Comparison of ENCODE assay signal across 25 cellular contexts in genomic region chr20:23117738-23118137, GRCh38. TPM values are rescaled to one million over a fixed set of nuclear protein-coding genes. Genes with fewer than 3 reads are reported as not detected.
"Had no signal": no experiment of that assay in that cellular context is flagged by ENCODE, and none has a peak within 500 bp of the region (broad histone marks: within the 10 kb centered on the region; RNA-seq: fewer than 3 reads in every experiment).

No MANE protein-coding gene starts in this region.

- H3K27ac ChIP-seq: brain microvascular endothelial cell, esophagus muscularis mucosa, prostate gland, suprapubic skin had no signal

- H3K36me3 Mint-ChIP-seq: activated naive CD8-positive, alpha-beta T cell treated with anti-CD3 and anti-CD28 coated beads for 36 hours; stimulated activated naive B cell treated with anti-CD40 and anti-IgM and Interleukin-4, amounts not matched to agents 10 μg/mL and 1 μg/mL and 100 μg/mL, for 72 hours had no signal

- H3K27me3 Mint-ChIP-seq: activated CD4-positive, alpha-beta T cell treated with anti-CD3 and anti-CD28 coated beads for 36 hours; activated naive CD8-positive, alpha-beta T cell treated with anti-CD3 and anti-CD28 coated beads for 36 hours had no signal

- H3K27ac Mint-ChIP-seq: activated CD4-positive, alpha-beta T cell treated with anti-CD3 and anti-CD28 coated beads for 36 hours; activated CD8-positive, alpha-beta T cell treated with anti-CD3 and anti-CD28 coated beads, Interleukin-2, amount 10 ng/mL, durations not matched to agents 7 days and 5 days; activated naive CD4-positive, alpha-beta T cell treated with anti-CD3 and anti-CD28 coated beads for 36 hours; activated naive CD8-positive, alpha-beta T cell treated with anti-CD3 and anti-CD28 coated beads for 36 hours; endodermal cell; nephron; stimulated activated naive B cell treated with anti-CD40 and anti-IgM and Interleukin-4, amounts not matched to agents 10 μg/mL and 1 μg/mL and 100 μg/mL, for 72 hours had no signal

- H3K36me3 ChIP-seq: brain microvascular endothelial cell, esophagus muscularis mucosa, prostate gland, suprapubic skin, tibial artery had no signal

- ATAC-seq: activated CD4-positive, alpha-beta T cell treated with anti-CD3 and anti-CD28 coated beads for 36 hours; activated CD8-positive, alpha-beta T cell treated with anti-CD3 and anti-CD28 coated beads, Interleukin-2, amount 10 ng/mL, durations not matched to agents 7 days and 5 days; left lobe of liver; mucosa of descending colon; sciatic nerve had no signal

- H3K27me3 ChIP-seq: brain microvascular endothelial cell, esophagus muscularis mucosa, suprapubic skin, tibial artery had no signal

- H3K4me3 Mint-ChIP-seq: activated CD4-positive, alpha-beta T cell treated with anti-CD3 and anti-CD28 coated beads for 36 hours; activated CD8-positive, alpha-beta T cell treated with anti-CD3 and anti-CD28 coated beads, Interleukin-2, amount 10 ng/mL, durations not matched to agents 7 days and 5 days; activated naive CD4-positive, alpha-beta T cell treated with anti-CD3 and anti-CD28 coated beads for 36 hours; activated naive CD8-positive, alpha-beta T cell treated with anti-CD3 and anti-CD28 coated beads for 36 hours; endodermal cell; nephron; stimulated activated naive B cell treated with anti-CD40 and anti-IgM and Interleukin-4, amounts not matched to agents 10 μg/mL and 1 μg/mL and 100 μg/mL, for 72 hours had no signal

- H3K4me1 ChIP-seq: prostate gland had no signal

- H3K4me3 ChIP-seq: esophagus muscularis mucosa, lung, mucosa of descending colon, prostate gland, smooth muscle cell, suprapubic skin, tibial artery had no signal

- H3K4me1 Mint-ChIP-seq: activated naive CD8-positive, alpha-beta T cell treated with anti-CD3 and anti-CD28 coated beads for 36 hours had no signal

- DNase-seq: activated CD4-positive, alpha-beta T cell treated with anti-CD3 and anti-CD28 coated beads for 36 hours; activated CD4-positive, CD25-positive, alpha-beta regulatory T cell; activated CD8-positive, alpha-beta T cell treated with anti-CD3 and anti-CD28 coated beads, Interleukin-2, amount 10 ng/mL, durations not matched to agents 7 days and 5 days; activated effector memory CD4-positive, alpha-beta T cell treated with anti-CD3 and anti-CD28 coated beads, Interleukin-2, amount 50 U/mL, for 16 hours; activated naive CD4-positive, alpha-beta T cell treated with anti-CD3 and anti-CD28 coated beads for 36 hours; activated naive CD8-positive, alpha-beta T cell treated with anti-CD3 and anti-CD28 coated beads for 36 hours; brain microvascular endothelial cell; caudate nucleus; endodermal cell; foreskin melanocyte; kidney glomerular epithelial cell; mucosa of descending colon; retina; stimulated activated CD4-positive, alpha-beta T cell treated with anti-CD3 and anti-CD28 coated beads, Interleukin-15, amount 100 ng/mL, for 24 hours; stimulated activated CD4-positive, alpha-beta T cell treated with anti-CD3 and anti-CD28 coated beads, Interleukin-2, amount 100 ng/mL, for 24 hours; stimulated activated naive B cell treated with anti-CD40 and anti-IgM and Interleukin-4, amounts not matched to agents 10 μg/mL and 1 μg/mL and 100 μg/mL, for 72 hours; tibial artery had no signal

- H3K9me3 ChIP-seq: esophagus muscularis mucosa, mucosa of descending colon, prostate gland, suprapubic skin, tibial artery had no signal

- H3K9me3 Mint-ChIP-seq: activated naive CD4-positive, alpha-beta T cell treated with anti-CD3 and anti-CD28 coated beads for 36 hours; activated naive CD8-positive, alpha-beta T cell treated with anti-CD3 and anti-CD28 coated beads for 36 hours; endodermal cell; nephron; stimulated activated naive B cell treated with anti-CD40 and anti-IgM and Interleukin-4, amounts not matched to agents 10 μg/mL and 1 μg/mL and 100 μg/mL, for 72 hours had no signal

RNA-seq across cellular contexts. Expression of gene CD93, which starts 31.6 kb away (rescaled TPM):
- total RNA-seq: smooth muscle cell had no signal
- polyA plus RNA-seq: smooth muscle cell had no signal
